In genomic region chr19:46480409-46480808, GRCh38 we compare ENCODE assay signal across 10 cellular contexts. TPM values are rescaled to one million over a fixed set of nuclear protein-coding genes. Genes with fewer than 3 reads are reported as not detected.
DNase-seq lines count a peak whose midpoint lies in the region; ATAC-seq, FAIRE-seq and TF ChIP-seq lines count a peak whose summit lies in the region.
"Had no signal": no experiment of that assay in that cellular context is flagged by ENCODE, and none has a peak within 500 bp of the region (broad histone marks: within the 10 kb centered on the region; RNA-seq: fewer than 3 reads in every experiment).

No MANE protein-coding gene starts in this region.

- CTCF ChIA-PET in H1 (lab: Charles Lee; ENCODE audit: partially characterized antibody): interaction anchor here (0.8 to 1.9 kb wide), 7 partner anchors 33 to 85 kb away, joined by 3 to 8 read pairs (median 3); no protein-coding TSS in a partner anchor

- no peak overlapping the region for H3K18ac ChIP-seq in H1 (ENCODE audit: extremely low read depth, low read length)

- H3K27ac ChIP-seq in H1 (ENCODE audit: low read depth, low read length): no peak overlapping the region
- peak overlapping the region; percentile 70 for H3K27ac ChIP-seq in upper lobe of right lung

- H3K23me2 ChIP-seq in H1 (ENCODE audit: low read depth, low read length): no peaks in the 10 kb centered on the region

- ATAC-seq in mucosa of descending colon (peak; percentile 37), upper lobe of right lung (no peak), HG03378 (IDR thresholded peaks at IDR 0.05; ENCODE audit: unreplicated experiment) (no peak), GM18907 (IDR thresholded peaks at IDR 0.05; ENCODE audit: unreplicated experiment) (no peak)
- ATAC-seq: activated CD8-positive, alpha-beta T cell treated with anti-CD3 and anti-CD28 coated beads for 36 hours had no signal

- H3K79me1 ChIP-seq in H1 (ENCODE audit: low read depth, low read length): no peaks in the 10 kb centered on the region

- intact Hi-C loops in mucosa of descending colon (cut with DNase I, micrococcal nuclease) (no loop called here), upper lobe of right lung (cut with DNase I) (loop anchor here (10.0 kb wide), 1 partner anchor 196 kb away; no protein-coding TSS in a partner anchor)

- no peak overlapping the region for H2BK15ac ChIP-seq in H1 (ENCODE audit: low read length)

- H3K4me3 ChIP-seq in H1 (ENCODE audit: extremely low read depth in 1 of 4, insufficient read depth in 2 of 4, low read depth in 3 of 4, low read length in 4 of 4): no peak overlapping the region
- no peak overlapping the region for H3K4me3 ChIP-seq in mucosa of descending colon
- H3K4me3 ChIP-seq in upper lobe of right lung: no peak overlapping the region

- no peak for TF ChIP-seq EP300 in H1 (IDR thresholded peaks at IDR 0.05; ENCODE audit: borderline replicate concordance in 1 of 2, low read depth in 2 of 2, low read length in 2 of 2)

- no peak overlapping the region for H3K4me2 ChIP-seq in H1 (ENCODE audit: insufficient read depth in 1 of 2, low read depth in 2 of 2, low read length in 2 of 2)

- 63% methylated on average over 13 of the region's 13 CpGs; no CpG with 5 or more reads in 1 of the 2 experiments for WGBS in H1 (ENCODE audit: extremely low coverage in 1 of 2, insufficient coverage in 1 of 2, insufficient read length in 1 of 2, insufficient replicate concordance in 2 of 2, low coverage in 1 of 2, low lambda C conversion rate in 2 of 2, missing lambda C conversion rate in 1 of 2), 2 experiments

- H3K79me2 ChIP-seq in H1 (ENCODE audit: control insufficient read depth in 1 of 2, insufficient read depth in 2 of 2, low read length in 2 of 2): no peaks in the 10 kb centered on the region

- no peak for TF ChIP-seq POLR2A in H1 (IDR thresholded peaks at IDR 0.05; ENCODE audit: control extremely low read depth in 1 of 2, low read depth in 2 of 2, low read length in 2 of 2)

- no peak overlapping the region for H2BK20ac ChIP-seq in H1 (ENCODE audit: low read length)

- H2AK5ac ChIP-seq in H1 (ENCODE audit: low read depth, low read length): no peak overlapping the region

- no peak overlapping the region for H3K56ac ChIP-seq in H1 (replicated peaks; ENCODE audit: insufficient read length, low read depth, low read length)

- no peak overlapping the region for H3K23ac ChIP-seq in H1 (ENCODE audit: insufficient read length)

- H4K91ac ChIP-seq in H1 (replicated peaks; ENCODE audit: insufficient read length, low read length): no peak overlapping the region

- H3K9me3 ChIP-seq in H1 (ENCODE audit: insufficient read depth in 2 of 2, low read depth in 1 of 2, low read length in 1 of 2): no peaks in the 10 kb centered on the region
- H3K9me3 ChIP-seq in mucosa of descending colon: no peaks in the 10 kb centered on the region
- H3K9me3 ChIP-seq in upper lobe of right lung: no peaks in the 10 kb centered on the region

- TF ChIP-seq CTCF in H1 (IDR thresholded peaks at IDR 0.05; ENCODE audit: control extremely low read depth in 1 of 3, insufficient read depth in 1 of 3, low read depth in 1 of 3, low read length in 3 of 3) (no peak), mucosa of descending colon (IDR thresholded peaks at IDR 0.05) (no peak), upper lobe of right lung (IDR thresholded peaks at IDR 0.05) (no peak)

- no peak overlapping the region for H2BK12ac ChIP-seq in H1 (ENCODE audit: low read depth, low read length)

- H4K20me1 ChIP-seq in H1 (replicated peaks in 1 of 2; ENCODE audit: control insufficient read depth in 1 of 2, insufficient read depth in 2 of 2, low read length in 2 of 2): no peaks in the 10 kb centered on the region

- H2BK120ac ChIP-seq in H1 (replicated peaks; ENCODE audit: low read depth, low read length): no peak overlapping the region

- H3K4ac ChIP-seq in H1 (replicated peaks; ENCODE audit: insufficient read length, low read depth, low read length): no peak overlapping the region

- H4K8ac ChIP-seq in H1 (ENCODE audit: extremely low read depth, insufficient read depth, low read length): no peak overlapping the region

- no peak overlapping the region for H2BK5ac ChIP-seq in H1 (ENCODE audit: low read depth, low read length)

- peak overlapping the region; percentile 43; the same call in 1 of the 2 replicates for H2AFZ ChIP-seq in H1 (ENCODE audit: low read length)

- no peaks in the 10 kb centered on the region for H3K36me3 ChIP-seq in H1 (ENCODE audit: control insufficient read depth in 2 of 4, insufficient read depth in 4 of 4, low read length in 3 of 4)
- H3K36me3 ChIP-seq in mucosa of descending colon (ENCODE audit: low read depth): no peaks in the 10 kb centered on the region
- no peaks in the 10 kb centered on the region for H3K36me3 ChIP-seq in upper lobe of right lung

- no peak overlapping the region for H3K14ac ChIP-seq in H1 (ENCODE audit: insufficient read length)

- POLR2A ChIA-PET in H1 (lab: Charles Lee; ENCODE audit: partially characterized antibody): interaction anchor here (1.2 to 1.7 kb wide), 3 partner anchors 9 to 86 kb away, joined by 3 to 4 read pairs (median 3); partner anchors contain the start of genes CCDC8 and PNMA8A

- no peak overlapping the region for H4K5ac ChIP-seq in H1 (ENCODE audit: insufficient read length, low read depth, low read length)

- peaks cover 0 to 9% (median 4%) of the 10 kb centered on the region in 4 experiments; a peak in 4 of 7 replicates for H3K4me1 ChIP-seq in H1 (replicated peaks in 1 of 4; ENCODE audit: control insufficient read depth in 3 of 4, insufficient read depth in 4 of 4, low read length in 3 of 4)
- no peaks in the 10 kb centered on the region for H3K4me1 ChIP-seq in mucosa of descending colon (ENCODE audit: low read depth)
- no peaks in the 10 kb centered on the region for H3K4me1 ChIP-seq in upper lobe of right lung

- no peak for TF ChIP-seq RAD21 in H1 (IDR thresholded peaks at IDR 0.05 in 1 of 2, conservative IDR thresholded peaks at IDR 0.05 in 1 of 2; ENCODE audit: low read depth in 2 of 2, low read length in 2 of 2)

- FAIRE-seq in H1 (lab: Jason Lieb, UNC): no peak

- DNase-seq in NCI-H82 (lab: John Stamatoyannopoulos, UW) (peak; percentile 61), NCI-H82 treated with DMSO at 0.1 percent for 48 hours (lab: John Stamatoyannopoulos, UW; ENCODE audit: unreplicated experiment) (no peak), H1 (ENCODE audit: low read depth in 1 of 2, low spot score in 2 of 2) (no peak), mucosa of descending colon (peak in 1 of 3 donors; percentile 17), upper lobe of right lung (no peak)
- no peak for DNase-seq in activated CD4-positive, alpha-beta T cell treated with anti-CD3 and anti-CD28 coated beads for 48 hours
- DNase-seq: ACHN; activated CD8-positive, alpha-beta T cell treated with anti-CD3 and anti-CD28 coated beads for 36 hours had no signal

- H3K27me3 ChIP-seq in H1 (replicated peaks in 1 of 4; ENCODE audit: control insufficient read depth in 3 of 4, extremely low read depth in 1 of 4, insufficient read depth in 3 of 4, low read length in 3 of 4) (no peaks in the 10 kb centered on the region), upper lobe of right lung (peaks cover 4% of the 10 kb centered on the region)

- no peak overlapping the region for H3K9ac ChIP-seq in H1 (replicated peaks in 1 of 4; ENCODE audit: extremely low read depth in 1 of 4, low read depth in 3 of 4, low read length in 3 of 4)

TF ChIP-seq in H1, 55 proteins besides CTCF, POLR2A, EP300 and RAD21 (continues in another document):
- no peak for TF ChIP-seq SIN3A (conservative IDR thresholded peaks at IDR 0.05 in 1 of 2, IDR thresholded peaks at IDR 0.05 in 1 of 2; ENCODE audit: low read depth in 1 of 2, low read length in 2 of 2)
- TF ChIP-seq ZNF274 (IDR thresholded peaks at IDR 0.05; ENCODE audit: borderline replicate concordance, extremely low read depth, low read length): no peak
- no peak for TF ChIP-seq YY1 (IDR thresholded peaks at IDR 0.05; ENCODE audit: low read depth, low read length)
- no peak for TF ChIP-seq SP2 (IDR thresholded peaks at IDR 0.05; ENCODE audit: low read length)
- TF ChIP-seq NANOG (IDR thresholded peaks at IDR 0.05; ENCODE audit: insufficient read depth, low read depth, low read length, poor library complexity, severe bottlenecking): no peak

RNA-seq across cellular contexts. Expression of gene PNMA8A, which starts 9.0 kb away (rescaled TPM):
- total RNA-seq in H1 (2021; fragmentation: NEBNext Ultra II Directional; extraction: Animal tissue kit (Norgen Biotek cat#: 25700)): 21.6 and 22.8 TPM in 2 replicates
- polyA plus RNA-seq in H1 (2011; rRNA removed): 9.2 and 10.0 TPM in 2 replicates
- 17.7 TPM for polyA plus RNA-seq in H1 (2011; cell fraction: cytosol; rRNA removed)
- 10.5 TPM for polyA plus RNA-seq in H1 (2011; cell fraction: nucleus; rRNA removed)
- polyA plus RNA-seq in H1 (2012, experiment 1 of 2): 18.2 to 23.5 TPM (median 22.2 TPM) in 4 replicates
- polyA plus RNA-seq in H1 (2012, experiment 2 of 2): 5.2 TPM
- 13.0 TPM for polyA plus RNA-seq in H1 (2013, experiment 1 of 2)
- 14.5 TPM for polyA plus RNA-seq in H1 (2013, experiment 2 of 2)
- 12.3 and 19.4 TPM in 2 replicates for polyA minus RNA-seq in H1 (2011; rRNA and poly(A)+ RNA removed)
- 8.4 TPM for polyA minus RNA-seq in H1 (2011; cell fraction: cytosol; rRNA and poly(A)+ RNA removed)
- 7.3 TPM for polyA minus RNA-seq in H1 (2011; cell fraction: nucleus; rRNA and poly(A)+ RNA removed)
- total RNA-seq in mucosa of descending colon (1 to 10 TPM in 1 of 3 donors, under 1 TPM in 2; 0.20 to 3.2 (median 0.80) TPM), upper lobe of right lung (1.8 TPM)
- total RNA-seq: activated CD8-positive, alpha-beta T cell treated with anti-CD3 and anti-CD28 coated beads for 36 hours had no signal

RNA-seq across cellular contexts. Expression of gene PNMA8B, which starts 15.3 kb away (rescaled TPM):
- 1.2 and 1.4 TPM in 2 replicates for total RNA-seq in H1 (2021; fragmentation: NEBNext Ultra II Directional; extraction: Animal tissue kit (Norgen Biotek cat#: 25700))
- polyA plus RNA-seq in H1 (2011; rRNA removed): 0.48 and 0.94 TPM in 2 replicates
- polyA plus RNA-seq in H1 (2011; cell fraction: cytosol; rRNA removed): 0.75 TPM
- polyA plus RNA-seq in H1 (2011; cell fraction: nucleus; rRNA removed): 1.4 TPM
- 1.4 to 1.8 TPM (median 1.6 TPM) in 4 replicates for polyA plus RNA-seq in H1 (2012, experiment 1 of 2)
- 1.1 TPM for polyA plus RNA-seq in H1 (2012, experiment 2 of 2)
- 0.69 TPM for polyA plus RNA-seq in H1 (2013, experiment 1 of 2)
- 0.72 TPM for polyA plus RNA-seq in H1 (2013, experiment 2 of 2)
- 0.68 and 0.88 TPM in 2 replicates for polyA minus RNA-seq in H1 (2011; rRNA and poly(A)+ RNA removed)
- polyA minus RNA-seq in H1 (2011; cell fraction: cytosol; rRNA and poly(A)+ RNA removed): 1.2 TPM
- 1.3 TPM for polyA minus RNA-seq in H1 (2011; cell fraction: nucleus; rRNA and poly(A)+ RNA removed)
- 1 to 10 TPM in 1 of 3 donors, under 1 TPM in 2; 0.12 to 2.3 (median 0.36) TPM for total RNA-seq in mucosa of descending colon
- 1.9 TPM for total RNA-seq in upper lobe of right lung
- total RNA-seq: activated CD8-positive, alpha-beta T cell treated with anti-CD3 and anti-CD28 coated beads for 36 hours had no signal

RNA-seq across cellular contexts. Expression of gene PNMA8C, which starts 51.7 kb away (rescaled TPM):
- total RNA-seq in H1 (2021; fragmentation: NEBNext Ultra II Directional; extraction: Animal tissue kit (Norgen Biotek cat#: 25700)): 1.7 and 1.8 TPM in 2 replicates
- 0.46 and 0.53 TPM in 2 replicates for polyA plus RNA-seq in H1 (2011; rRNA removed)
- polyA plus RNA-seq in H1 (2011; cell fraction: cytosol; rRNA removed): 0.48 TPM
- 0.46 TPM for polyA plus RNA-seq in H1 (2011; cell fraction: nucleus; rRNA removed)
- 0.66 to 1.0 TPM (median 0.76 TPM) in 4 replicates for polyA plus RNA-seq in H1 (2012, experiment 1 of 2)
- polyA plus RNA-seq in H1 (2012, experiment 2 of 2): 0.10 TPM
- polyA plus RNA-seq in H1 (2013, experiment 1 of 2): 0.57 TPM
- polyA plus RNA-seq in H1 (2013, experiment 2 of 2): 0.63 TPM
- 0.91 and 1.1 TPM in 2 replicates for polyA minus RNA-seq in H1 (2011; rRNA and poly(A)+ RNA removed)
- polyA minus RNA-seq in H1 (2011; cell fraction: cytosol; rRNA and poly(A)+ RNA removed): 0.59 TPM
- polyA minus RNA-seq in H1 (2011; cell fraction: nucleus; rRNA and poly(A)+ RNA removed): 0.50 TPM
- total RNA-seq in mucosa of descending colon: under 1 TPM in 1 of 3 donors, not detected in 2; 0.57 TPM
- total RNA-seq in upper lobe of right lung: not detected
- total RNA-seq: activated CD8-positive, alpha-beta T cell treated with anti-CD3 and anti-CD28 coated beads for 36 hours had no signal
